22 cellular contexts compared by ENCODE assay signal in genomic region chr3:46868948-46869347, GRCh38. TPM values are rescaled to one million over a fixed set of nuclear protein-coding genes. Genes with fewer than 3 reads are reported as not detected.
"Had no signal": no experiment of that assay in that cellular context is flagged by ENCODE, and none has a peak within 500 bp of the region (broad histone marks: within the 10 kb centered on the region; RNA-seq: fewer than 3 reads in every experiment).

No MANE protein-coding gene starts in this region.

- ATAC-seq: activated naive CD4-positive, alpha-beta T cell treated with anti-CD3 and anti-CD28 coated beads, Interleukin-2, amount 50 U/mL, for 72 hours; left colon; natural killer cell treated with Interleukin-12 subunit alpha and Interleukin-12 subunit beta and Interleukin-15 and Interleukin-18, amount 100 ng/mL, for 72 hours; stimulated activated naive CD8-positive, alpha-beta T cell treated with anti-CD3 and anti-CD28 coated beads, Interleukin-15, Interleukin-2, amounts not matched to agents 100 U/mL and 50 U/mL, for 24 hours; WTC11 had no signal

- H3K27ac ChIP-seq: parathyroid adenoma, thyroid gland had no signal

- H3K9me3 Mint-ChIP-seq: activated naive CD4-positive, alpha-beta T cell treated with anti-CD3 and anti-CD28 coated beads, Interleukin-2, amount 50 U/mL, for 72 hours; natural killer cell treated with Interleukin-12 subunit alpha and Interleukin-12 subunit beta and Interleukin-15 and Interleukin-18, amount 100 ng/mL, for 72 hours; T-helper 1 cell treated with Interleukin-12 subunit alpha and Interleukin-12 subunit beta and Interleukin-4 antibody, amounts not matched to agents 30 μg/mL and 1 μg/mL, for 36 hours; WTC11 had no signal

- H3K4me3 ChIP-seq: esophagus muscularis mucosa, sigmoid colon, thyroid gland, uterus had no signal

- H3K79me2 ChIP-seq: parathyroid adenoma had no signal

- FAIRE-seq: colon, frontal cortex, islet of Langerhans had no signal

- DNase-seq: activated T-cell treated with anti-CD3 and anti-CD28 coated beads, Interleukin-2, amount 50 U/mL, for 1 hour; aorta; central memory CD4-positive, alpha-beta T cell; left colon; nucleus accumbens; sigmoid colon; stimulated activated CD4-positive, alpha-beta T cell treated with anti-CD3 and anti-CD28 coated beads, Interleukin-4, amount 100 ng/mL, for 1 hour; stimulated activated naive CD8-positive, alpha-beta T cell treated with anti-CD3 and anti-CD28 coated beads, Interleukin-15, Interleukin-2, amounts not matched to agents 100 U/mL and 50 U/mL, for 24 hours; T1000; thyroid gland; uterus had no signal

- H3K9ac ChIP-seq: parathyroid adenoma had no signal

- H3K9me3 ChIP-seq: esophagus muscularis mucosa, sigmoid colon, thyroid gland, uterus had no signal

- H3K27me3 ChIP-seq: esophagus muscularis mucosa, sigmoid colon, thyroid gland, uterus had no signal

- H3K27ac Mint-ChIP-seq: activated naive CD4-positive, alpha-beta T cell treated with anti-CD3 and anti-CD28 coated beads, Interleukin-2, amount 50 U/mL, for 72 hours; natural killer cell treated with Interleukin-12 subunit alpha and Interleukin-12 subunit beta and Interleukin-15 and Interleukin-18, amount 100 ng/mL, for 72 hours; T-helper 1 cell treated with Interleukin-12 subunit alpha and Interleukin-12 subunit beta and Interleukin-4 antibody, amounts not matched to agents 30 μg/mL and 1 μg/mL, for 36 hours; WTC11 had no signal

- H3K36me3 ChIP-seq: esophagus muscularis mucosa, sigmoid colon, thyroid gland, uterus had no signal

- H2AFZ ChIP-seq: parathyroid adenoma had no signal

- H3K4me3 Mint-ChIP-seq: brain; natural killer cell treated with Interleukin-12 subunit alpha and Interleukin-12 subunit beta and Interleukin-15 and Interleukin-18, amount 100 ng/mL, for 72 hours; T-helper 1 cell treated with Interleukin-12 subunit alpha and Interleukin-12 subunit beta and Interleukin-4 antibody, amounts not matched to agents 30 μg/mL and 1 μg/mL, for 36 hours; WTC11 had no signal

- H3K36me3 Mint-ChIP-seq: activated naive CD4-positive, alpha-beta T cell treated with anti-CD3 and anti-CD28 coated beads, Interleukin-2, amount 50 U/mL, for 72 hours; brain; natural killer cell treated with Interleukin-12 subunit alpha and Interleukin-12 subunit beta and Interleukin-15 and Interleukin-18, amount 100 ng/mL, for 72 hours; WTC11 had no signal

RNA-seq across cellular contexts. Expression of gene MYL3, which starts 5.7 kb away (rescaled TPM):
- total RNA-seq: activated naive CD4-positive, alpha-beta T cell treated with anti-CD3 and anti-CD28 coated beads, Interleukin-2, amount 50 U/mL, for 72 hours; frontal cortex; lung microvascular endothelial cell; natural killer cell treated with Interleukin-12 subunit alpha and Interleukin-12 subunit beta and Interleukin-15 and Interleukin-18, amount 100 ng/mL, for 72 hours had no signal

RNA-seq across cellular contexts. Expression of gene PTH1R, which starts 8.6 kb away (rescaled TPM):
- total RNA-seq: activated naive CD4-positive, alpha-beta T cell treated with anti-CD3 and anti-CD28 coated beads, Interleukin-2, amount 50 U/mL, for 72 hours; natural killer cell treated with Interleukin-12 subunit alpha and Interleukin-12 subunit beta and Interleukin-15 and Interleukin-18, amount 100 ng/mL, for 72 hours had no signal
